In genomic region chr12:101181776-101182175, GRCh38 we compare ENCODE assay signal across 22 cellular contexts. TPM values are rescaled to one million over a fixed set of nuclear protein-coding genes. Genes with fewer than 3 reads are reported as not detected.
"Had no signal": no experiment of that assay in that cellular context is flagged by ENCODE, and none has a peak within 500 bp of the region (broad histone marks: within the 10 kb centered on the region; RNA-seq: fewer than 3 reads in every experiment).

No MANE protein-coding gene starts in this region.

- DNase-seq: activated CD4-positive, alpha-beta T cell treated with anti-CD3 and anti-CD28 coated beads, Interleukin-2, amount 10 ng/mL, durations not matched to agents 7 days and 5 days; activated CD4-positive, CD25-positive, alpha-beta regulatory T cell; activated CD8-positive, alpha-beta memory T cell treated with anti-CD3 and anti-CD28 coated beads for 24 hours; activated naive CD8-positive, alpha-beta T cell treated with anti-CD3 and anti-CD28 coated beads for 36 hours; amygdala; left lung; occipital lobe; psoas muscle; right lobe of liver; SW 1271 had no signal

- H2AFZ ChIP-seq: hepatocyte had no signal

- H3K36me3 ChIP-seq: left lung, right lobe of liver, suprapubic skin had no signal

- H3K27ac ChIP-seq: epithelial cell of prostate, hepatocyte, left lung, psoas muscle, right lobe of liver, suprapubic skin had no signal

- H3K4me2 ChIP-seq: hepatocyte had no signal

- H3K27me3 Mint-ChIP-seq: activated CD4-positive, alpha-beta T cell treated with anti-CD3 and anti-CD28 coated beads, Interleukin-2, amount 10 ng/mL, durations not matched to agents 7 days and 5 days; activated naive CD8-positive, alpha-beta T cell treated with anti-CD3 and anti-CD28 coated beads for 36 hours; memory B cell had no signal

- H3K4me1 Mint-ChIP-seq: activated CD4-positive, alpha-beta T cell treated with anti-CD3 and anti-CD28 coated beads, Interleukin-2, amount 10 ng/mL, durations not matched to agents 7 days and 5 days; activated naive CD8-positive, alpha-beta T cell treated with anti-CD3 and anti-CD28 coated beads for 36 hours; memory B cell had no signal

- H3K36me3 Mint-ChIP-seq: activated naive CD8-positive, alpha-beta T cell treated with anti-CD3 and anti-CD28 coated beads for 36 hours; memory B cell; natural killer cell treated with Interleukin-12 subunit alpha and Interleukin-12 subunit beta and Interleukin-15 and Interleukin-18, amount 100 ng/mL, for 72 hours; type B pancreatic cell had no signal

- H3K4me3 ChIP-seq: hepatocyte, left lung, psoas muscle, right lobe of liver, suprapubic skin had no signal

- H3K4me1 ChIP-seq: left lung, psoas muscle, right lobe of liver, suprapubic skin had no signal

- H3K27ac Mint-ChIP-seq: activated CD4-positive, alpha-beta T cell treated with anti-CD3 and anti-CD28 coated beads, Interleukin-2, amount 10 ng/mL, durations not matched to agents 7 days and 5 days; activated naive CD8-positive, alpha-beta T cell treated with anti-CD3 and anti-CD28 coated beads for 36 hours; activated T-helper 1 cell treated with anti-CD3 and anti-CD28 coated beads, Interleukin-12 subunit alpha, Interleukin-12 subunit beta, Interleukin-2, Interleukin-4 antibody, amounts not matched to agents 30 ng/mL and 10 ng/mL and 1 ng/mL, durations not matched to agents 14 hours and 24 hours and 36 hours; memory B cell; natural killer cell treated with Interleukin-12 subunit alpha and Interleukin-12 subunit beta and Interleukin-15 and Interleukin-18, amount 100 ng/mL, for 72 hours; stimulated activated naive CD8-positive, alpha-beta T cell treated with anti-CD3 and anti-CD28 coated beads, Interleukin-15, Interleukin-2, amounts not matched to agents 100 ng/mL and 50 ng/mL, for 24 hours; type B pancreatic cell had no signal

- H3K79me2 ChIP-seq: hepatocyte had no signal

- H3K9me3 Mint-ChIP-seq: activated CD4-positive, alpha-beta T cell treated with anti-CD3 and anti-CD28 coated beads, Interleukin-2, amount 10 ng/mL, durations not matched to agents 7 days and 5 days; activated naive CD8-positive, alpha-beta T cell treated with anti-CD3 and anti-CD28 coated beads for 36 hours; activated T-helper 1 cell treated with anti-CD3 and anti-CD28 coated beads, Interleukin-12 subunit alpha, Interleukin-12 subunit beta, Interleukin-2, Interleukin-4 antibody, amounts not matched to agents 30 ng/mL and 10 ng/mL and 1 ng/mL, durations not matched to agents 14 hours and 24 hours and 36 hours; memory B cell; stimulated activated naive CD8-positive, alpha-beta T cell treated with anti-CD3 and anti-CD28 coated beads, Interleukin-15, Interleukin-2, amounts not matched to agents 100 ng/mL and 50 ng/mL, for 24 hours; type B pancreatic cell had no signal

- H3K9me3 ChIP-seq: left lung, psoas muscle, right lobe of liver, suprapubic skin had no signal

- FAIRE-seq: bronchial epithelial cell, keratinocyte had no signal

- H3K27me3 ChIP-seq: hepatocyte, left lung, right lobe of liver, suprapubic skin had no signal

- H3K4me3 Mint-ChIP-seq: activated CD4-positive, alpha-beta T cell treated with anti-CD3 and anti-CD28 coated beads, Interleukin-2, amount 10 ng/mL, durations not matched to agents 7 days and 5 days; activated naive CD8-positive, alpha-beta T cell treated with anti-CD3 and anti-CD28 coated beads for 36 hours; activated T-helper 1 cell treated with anti-CD3 and anti-CD28 coated beads, Interleukin-12 subunit alpha, Interleukin-12 subunit beta, Interleukin-2, Interleukin-4 antibody, amounts not matched to agents 30 ng/mL and 10 ng/mL and 1 ng/mL, durations not matched to agents 14 hours and 24 hours and 36 hours; memory B cell; natural killer cell treated with Interleukin-12 subunit alpha and Interleukin-12 subunit beta and Interleukin-15 and Interleukin-18, amount 100 ng/mL, for 72 hours; stimulated activated naive CD8-positive, alpha-beta T cell treated with anti-CD3 and anti-CD28 coated beads, Interleukin-15, Interleukin-2, amounts not matched to agents 100 ng/mL and 50 ng/mL, for 24 hours; type B pancreatic cell had no signal

RNA-seq across cellular contexts. Expression of gene SLC5A8, which starts 28.3 kb away (rescaled TPM):
- total RNA-seq: activated CD4-positive, alpha-beta T cell treated with anti-CD3 and anti-CD28 coated beads, Interleukin-2, amount 10 ng/mL, durations not matched to agents 7 days and 5 days; activated naive CD8-positive, alpha-beta T cell treated with anti-CD3 and anti-CD28 coated beads for 36 hours; activated T-helper 1 cell treated with anti-CD3 and anti-CD28 coated beads, Interleukin-12 subunit alpha, Interleukin-12 subunit beta, Interleukin-2, Interleukin-4 antibody, amounts not matched to agents 30 ng/mL and 10 ng/mL and 1 ng/mL, durations not matched to agents 14 hours and 24 hours and 36 hours; glomerular endothelial cell; hepatocyte; natural killer cell treated with Interleukin-12 subunit alpha and Interleukin-12 subunit beta and Interleukin-15 and Interleukin-18, amount 100 ng/mL, for 72 hours; psoas muscle; right lobe of liver; T-helper 2 cell treated with Interferon-gamma antibody and Interleukin-4, amounts not matched to agents 100 ng/mL and 5 ng/mL, for 36 hours had no signal
- polyA plus RNA-seq: hepatocyte, keratinocyte, psoas muscle had no signal
